In genomic region chr1:144940054-144940453, GRCh38 we compare ENCODE assay signal across 7 cellular contexts.
DNase-seq lines count a peak whose midpoint lies in the region; ATAC-seq lines count a peak whose summit lies in the region.
"Not testable (repeated sequence)": the region's sequence is repeated elsewhere in the genome, so short reads cannot be mapped to it uniquely, and the experiment has no call there.

No MANE protein-coding gene starts in this region.

- ATAC-seq in GM18519 (IDR thresholded peaks at IDR 0.05; ENCODE audit: low FRiP score, unreplicated experiment) (peak; percentile 52), GM19463 (IDR thresholded peaks at IDR 0.05; ENCODE audit: unreplicated experiment) (peak; percentile 80), HG02588 (IDR thresholded peaks at IDR 0.05; ENCODE audit: unreplicated experiment) (peak; percentile 70), HG03039 (IDR thresholded peaks at IDR 0.05; ENCODE audit: unreplicated experiment) (peak; percentile 87), HG03469 (IDR thresholded peaks at IDR 0.05; ENCODE audit: unreplicated experiment) (peak; percentile 49)
- peak; percentile 73 to 87 for ATAC-seq in activated T-cell treated with anti-CD3 and anti-CD28 coated beads, Interleukin-2, amount 50 U/mL, for 4 hours

- not testable (repeated sequence) for H3K36me3 Mint-ChIP-seq in activated T-cell treated with anti-CD3 and anti-CD28 coated beads, Interleukin-2, amount 50 U/mL, for 4 hours (ENCODE audit: insufficient read depth); dendritic cell treated with granulocyte-macrophage colony-stimulating factor and Interleukin-4, amounts not matched to agents 40 ng/mL and 50 ng/mL, for 4 days (ENCODE audit: low read depth)

- not testable (repeated sequence) for H3K4me1 Mint-ChIP-seq in activated T-cell treated with anti-CD3 and anti-CD28 coated beads, Interleukin-2, amount 50 U/mL, for 4 hours (ENCODE audit: low read depth); dendritic cell treated with granulocyte-macrophage colony-stimulating factor and Interleukin-4, amounts not matched to agents 40 ng/mL and 50 ng/mL, for 4 days (ENCODE audit: low read depth)

- H3K27ac Mint-ChIP-seq in dendritic cell treated with granulocyte-macrophage colony-stimulating factor and Interleukin-4, amounts not matched to agents 40 ng/mL and 50 ng/mL, for 4 days = peak overlapping the region; percentile 45

- H3K27me3 Mint-ChIP-seq in activated T-cell treated with anti-CD3 and anti-CD28 coated beads, Interleukin-2, amount 50 U/mL, for 4 hours (ENCODE audit: low read depth); dendritic cell treated with granulocyte-macrophage colony-stimulating factor and Interleukin-4, amounts not matched to agents 40 ng/mL and 50 ng/mL, for 4 days: not testable (repeated sequence)

- not testable (repeated sequence) for DNase-seq in activated T-cell treated with anti-CD3 and anti-CD28 coated beads, Interleukin-2, amount 50 U/mL, for 4 hours

- H3K4me3 Mint-ChIP-seq in activated T-cell treated with anti-CD3 and anti-CD28 coated beads, Interleukin-2, amount 50 U/mL, for 4 hours; dendritic cell treated with granulocyte-macrophage colony-stimulating factor and Interleukin-4, amounts not matched to agents 40 ng/mL and 50 ng/mL, for 4 days: not testable (repeated sequence)

- not testable (repeated sequence) for H3K9me3 Mint-ChIP-seq in activated T-cell treated with anti-CD3 and anti-CD28 coated beads, Interleukin-2, amount 50 U/mL, for 4 hours; dendritic cell treated with granulocyte-macrophage colony-stimulating factor and Interleukin-4, amounts not matched to agents 40 ng/mL and 50 ng/mL, for 4 days

- intact Hi-C loops in dendritic cell treated with granulocyte-macrophage colony-stimulating factor and Interleukin-4, amounts not matched to agents 40 ng/mL and 50 ng/mL, for 4 days (cut with micrococcal nuclease) = not testable (repeated sequence)
